7 cellular contexts compared by ENCODE assay signal in genomic region chr19:55467236-55468053, GRCh38. TPM values are rescaled to one million over a fixed set of nuclear protein-coding genes. Genes with fewer than 3 reads are reported as not detected.
DNase-seq lines count a peak whose midpoint lies in the region; TF ChIP-seq lines count a peak whose summit lies in the region.

No MANE protein-coding gene starts in this region.

- no peak overlapping the region for H3K4me3 ChIP-seq in colonic mucosa
- no peak overlapping the region for H3K4me3 ChIP-seq in mesendoderm (ENCODE audit: low read length)

- H3K9me3 ChIP-seq in colonic mucosa: no peaks in the 10 kb centered on the region

- H3K4me1 ChIP-seq in colonic mucosa (no peaks in the 10 kb centered on the region), mesendoderm (ENCODE audit: control insufficient read depth, low read depth, low read length) (no peaks in the 10 kb centered on the region)

- no peak overlapping the region for H3K4me2 ChIP-seq in mesendoderm (ENCODE audit: low read length)

- H3K56ac ChIP-seq in mesendoderm (ENCODE audit: low read length): peak overlapping the region; percentile 42

- H3K18ac ChIP-seq in mesendoderm (ENCODE audit: low read length): no peak overlapping the region

- H3K27me3 ChIP-seq in colonic mucosa (no peaks in the 10 kb centered on the region), mesendoderm (ENCODE audit: insufficient read depth, low read length, poor library complexity) (no peaks in the 10 kb centered on the region)

- no CpG with 5 or more reads among the region's 29 CpGs for WGBS in mesendoderm (ENCODE audit: extremely low coverage, insufficient coverage, low lambda C conversion rate)

- H2AK5ac ChIP-seq in mesendoderm (ENCODE audit: low read length): no peak overlapping the region

- no peak overlapping the region for H3K9ac ChIP-seq in colonic mucosa (ENCODE audit: low read depth in 2 of 2, low read length in 2 of 2)
- no peak overlapping the region for H3K9ac ChIP-seq in mesendoderm (ENCODE audit: low read length)

- H2BK120ac ChIP-seq in mesendoderm (ENCODE audit: low read depth, low read length): no peak overlapping the region

- H3K79me1 ChIP-seq in mesendoderm (ENCODE audit: low read length): no peaks in the 10 kb centered on the region

- H2BK15ac ChIP-seq in mesendoderm (replicated peaks; ENCODE audit: low read depth): no peak overlapping the region

- no peaks in the 10 kb centered on the region for H3K79me2 ChIP-seq in mesendoderm (ENCODE audit: control insufficient read depth, insufficient read depth, low read length)

- no peak overlapping the region for H2BK5ac ChIP-seq in mesendoderm (ENCODE audit: low read length)

- no peak overlapping the region for H3K27ac ChIP-seq in colonic mucosa
- H3K27ac ChIP-seq in mesendoderm (ENCODE audit: low read depth, low read length): no peak overlapping the region

- in situ Hi-C loops in GM13977 (cut with MboI; ENCODE audit: low pct_unique_long_range_greater_than_20kb, low sequenced_read_pairs, unreplicated experiment): no loop called here

- no peak overlapping the region for H3K23ac ChIP-seq in mesendoderm (ENCODE audit: low read length)

- no peak overlapping the region for H3K4ac ChIP-seq in mesendoderm (ENCODE audit: low read depth, low read length)

- H3K36me3 ChIP-seq in colonic mucosa (no peaks in the 10 kb centered on the region), mesendoderm (ENCODE audit: control insufficient read depth, insufficient read depth, low read length) (no peaks in the 10 kb centered on the region)

- H4K8ac ChIP-seq in mesendoderm (ENCODE audit: low read depth, low read length): no peak overlapping the region

- no peak overlapping the region for H4K5ac ChIP-seq in mesendoderm (ENCODE audit: low read length)

- peak; percentile 96 for TF ChIP-seq CTCF in GM13977 (IDR thresholded peaks at IDR 0.05; ENCODE audit: extremely low read depth, insufficient read depth, missing control alignments)
- TF ChIP-seq CTCF in colonic mucosa (IDR thresholded peaks at IDR 0.05): peak; percentile 98

- DNase-seq in GM13977 (ENCODE audit: low spot score) (peak; percentile 89), HuH-7.5 (ENCODE audit: low spot score) (peak; percentile 88), colonic mucosa (peak; percentile 62), mesendoderm (peak; percentile 27), NCI-H1092 treated with DMSO at 0.1 percent for 48 hours (lab: John Stamatoyannopoulos, UW) (no peak)
- DNase-seq in activated CD4-positive, alpha-beta T cell treated with anti-CD3 and anti-CD28 coated beads for 1 hour: peak; percentile 49
- peak; percentile 87 for DNase-seq in stimulated activated CD8-positive, alpha-beta memory T cell treated with anti-CD3 and anti-CD28 coated beads, Interleukin-4, amount 100 ng/mL, for 48 hours

- intact Hi-C loops in colonic mucosa (cut with DNase I): loop anchor here (5.0 kb wide), 1 partner anchor 35 kb away; no protein-coding TSS in a partner anchor

RNA-seq across cellular contexts. Expression of gene C19orf85, which starts 2.9 kb away (rescaled TPM):
- total RNA-seq in colonic mucosa: not detected
- 0.20 TPM for polyA plus RNA-seq in mesendoderm (2013, experiment 1 of 2)
- 0.15 TPM for polyA plus RNA-seq in mesendoderm (2013, experiment 2 of 2)

RNA-seq across cellular contexts. Expression of gene ISOC2, which starts 6.0 kb away (rescaled TPM):
- total RNA-seq in colonic mucosa: 100 to 1,000 TPM in 1 of 2 donors, 10 to 100 TPM in 1; 89.8 to 132 TPM
- 16.5 TPM for polyA plus RNA-seq in mesendoderm (2013, experiment 1 of 2)
- 16.9 TPM for polyA plus RNA-seq in mesendoderm (2013, experiment 2 of 2)

RNA-seq across cellular contexts. Expression of gene ZNF628, which starts 9.0 kb away (rescaled TPM):
- 1 to 10 TPM; 8.6 to 8.9 TPM for total RNA-seq in colonic mucosa
- polyA plus RNA-seq in mesendoderm (2013, experiment 1 of 2): 7.8 TPM
- polyA plus RNA-seq in mesendoderm (2013, experiment 2 of 2): 8.9 TPM

RNA-seq across cellular contexts. Expression of gene NAT14, which starts 17.5 kb away (rescaled TPM):
- 1 to 10 TPM; 4.9 to 7.7 TPM for total RNA-seq in colonic mucosa
- polyA plus RNA-seq in mesendoderm (2013, experiment 1 of 2): 23.8 TPM
- polyA plus RNA-seq in mesendoderm (2013, experiment 2 of 2): 26.3 TPM

RNA-seq across cellular contexts. Expression of gene SSC5D, which starts 20.8 kb away (rescaled TPM):
- 1 to 10 TPM; 2.2 to 7.4 TPM for total RNA-seq in colonic mucosa
- 0.31 TPM for polyA plus RNA-seq in mesendoderm (2013, experiment 1 of 2)
- 0.28 TPM for polyA plus RNA-seq in mesendoderm (2013, experiment 2 of 2)
